10 cellular contexts compared by ENCODE assay signal in the genomic region with DNA sequence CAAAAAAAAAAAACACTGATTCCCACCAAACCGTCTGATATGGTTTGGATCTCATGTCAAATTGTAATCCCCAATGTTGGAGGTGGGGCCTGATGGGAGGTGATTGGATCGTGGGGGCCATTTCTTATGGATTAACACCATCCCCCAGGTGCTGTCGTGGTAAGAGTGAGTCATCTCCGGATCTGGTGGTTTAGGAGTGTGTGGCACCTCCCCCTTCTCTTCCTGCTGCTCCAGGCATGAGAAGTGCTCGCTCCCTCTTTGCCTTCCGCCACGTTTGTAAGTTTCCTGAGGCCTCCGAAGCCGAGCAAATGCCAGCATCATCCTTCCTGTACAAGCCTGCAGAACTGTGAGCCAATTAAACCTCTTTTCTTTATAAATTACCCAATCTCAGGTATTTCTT. TPM values are rescaled to one million over a fixed set of nuclear protein-coding genes. Genes with fewer than 3 reads are reported as not detected.
DNase-seq lines count a peak whose midpoint lies in the region; ATAC-seq and TF ChIP-seq lines count a peak whose summit lies in the region.
"Had no signal": no experiment of that assay in that cellular context is flagged by ENCODE, and none has a peak within 500 bp of the region (broad histone marks: within the 10 kb centered on the region; RNA-seq: fewer than 3 reads in every experiment).

No MANE protein-coding gene starts in this region.

- H4K20me1 ChIP-seq in neural progenitor cell (ENCODE audit: low read depth) = no peaks in the 10 kb centered on the region

- peaks cover 5% of the 10 kb centered on the region for H3K4me1 ChIP-seq in neural progenitor cell

- peaks cover 5% of the 10 kb centered on the region for H3K4me1 Mint-ChIP-seq in neural progenitor cell

- H3K9ac ChIP-seq in neural progenitor cell = no peak overlapping the region

- no peak for ATAC-seq in GM18873 (IDR thresholded peaks at IDR 0.05; ENCODE audit: low FRiP score, unreplicated experiment)
- no peak for ATAC-seq in HG03108 (IDR thresholded peaks at IDR 0.05; ENCODE audit: unreplicated experiment)

- no peak for TF ChIP-seq CTCF in neural progenitor cell (IDR thresholded peaks at IDR 0.05)

- no peaks in the 10 kb centered on the region for H3K27me3 Mint-ChIP-seq in neural progenitor cell (ENCODE audit: insufficient read depth, low read depth)

- no peaks in the 10 kb centered on the region for H3F3A ChIP-seq in neural progenitor cell (ENCODE audit: low read depth)

- no peaks in the 10 kb centered on the region for H3K79me2 ChIP-seq in neural progenitor cell (ENCODE audit: low read depth)

- no peaks in the 10 kb centered on the region for H3K36me3 ChIP-seq in neural progenitor cell

- no peak overlapping the region for H3K27ac ChIP-seq in neural progenitor cell

- DNase-seq in H4 (ENCODE audit: low spot score) (peak; percentile 78), NCI-H82 (lab: John Stamatoyannopoulos, UW) (peak; percentile 48), dermis blood vessel endothelial cell (peak; percentile 76), neural progenitor cell (ENCODE audit: low spot score) (no peak), RPMI8226 (no peak)
- DNase-seq: amygdala, Calu3, retina had no signal

- H2AFZ ChIP-seq in neural progenitor cell (replicated peaks) = peak overlapping the region; percentile 68

- H3K27ac Mint-ChIP-seq in neural progenitor cell = peak overlapping the region; percentile 88

- H3K9me3 ChIP-seq in neural progenitor cell (ENCODE audit: low read depth) = no peaks in the 10 kb centered on the region

- H3K36me3 Mint-ChIP-seq in neural progenitor cell = no peaks in the 10 kb centered on the region

- H3K4me2 ChIP-seq in neural progenitor cell = no peak overlapping the region

- no peak overlapping the region for H3K4me3 Mint-ChIP-seq in neural progenitor cell

- H3K9me3 Mint-ChIP-seq in neural progenitor cell = no peaks in the 10 kb centered on the region

- H3K4me3 ChIP-seq in neural progenitor cell = no peak overlapping the region

- no peaks in the 10 kb centered on the region for H3K27me3 ChIP-seq in neural progenitor cell

RNA-seq across cellular contexts. Expression of gene HSD17B3, which starts 45.2 kb away (rescaled TPM):
- not detected in 2 replicates for total RNA-seq in H4 (2014; rRNA removed; shearing (Covaris generic))
- total RNA-seq in dermis blood vessel endothelial cell (not detected in 2 replicates), neural progenitor cell (ENCODE audit: low replicate concordance) (not detected in 2 replicates)

Comparison
In these comparisons a context has a peak if more than half of its experiments do, and no peak if none do; other contexts are left out.
1. DNase-seq: peak in H4 (single experiment), NCI-H82 (single experiment) and dermis blood vessel endothelial cell (single experiment); none in neural progenitor cell (single experiment) and RPMI8226 (single experiment).